ENCODE assay signal across 24 cellular contexts in genomic region chr16:31085371-31085770, GRCh38. TPM values are rescaled to one million over a fixed set of nuclear protein-coding genes. Genes with fewer than 3 reads are reported as not detected.
DNase-seq lines count a peak whose midpoint lies in the region; ATAC-seq and TF ChIP-seq lines count a peak whose summit lies in the region.
"Had no signal": no experiment of that assay in that cellular context is flagged by ENCODE, and none has a peak within 500 bp of the region (broad histone marks: within the 10 kb centered on the region; RNA-seq: fewer than 3 reads in every experiment).

No MANE protein-coding gene starts in this region.

- no peaks in the 10 kb centered on the region for H3K27me3 Mint-ChIP-seq in activated naive CD8-positive, alpha-beta T cell treated with anti-CD3 and anti-CD28 coated beads for 36 hours
- no peaks in the 10 kb centered on the region for H3K27me3 Mint-ChIP-seq in activated naive CD8-positive, alpha-beta T cell treated with anti-CD3 and anti-CD28 coated beads, Interleukin-2, amount 50 U/mL, for 24 hours
- no peaks in the 10 kb centered on the region for H3K27me3 Mint-ChIP-seq in activated T-helper 17 cell treated with anti-CD3 and anti-CD28 coated beads, Interleukin-2, amount 50 U/mL, for 72 hours
- H3K27me3 Mint-ChIP-seq: CD8-positive, alpha-beta memory T cell; natural killer cell treated with Interleukin-12 subunit alpha and Interleukin-12 subunit beta and Interleukin-15 and Interleukin-18, amount 100 ng/mL, for 72 hours had no signal

- H3K36me3 Mint-ChIP-seq in activated naive CD8-positive, alpha-beta T cell treated with anti-CD3 and anti-CD28 coated beads for 36 hours = peaks cover 2% of the 10 kb centered on the region
- peaks cover 6% of the 10 kb centered on the region for H3K36me3 Mint-ChIP-seq in activated naive CD8-positive, alpha-beta T cell treated with anti-CD3 and anti-CD28 coated beads, Interleukin-2, amount 50 U/mL, for 24 hours (ENCODE audit: low read depth)
- H3K36me3 Mint-ChIP-seq in activated T-helper 17 cell treated with anti-CD3 and anti-CD28 coated beads, Interleukin-2, amount 50 U/mL, for 72 hours (ENCODE audit: low read depth) = peaks cover 37% of the 10 kb centered on the region
- H3K36me3 Mint-ChIP-seq in stimulated activated effector memory CD8-positive, alpha-beta T cell treated with anti-CD3 and anti-CD28 coated beads, Interleukin-12 subunit alpha, Interleukin-12 subunit beta, amount 100 ng/mL, for 72 hours = peaks cover 66% of the 10 kb centered on the region
- H3K36me3 Mint-ChIP-seq: natural killer cell treated with Interleukin-12 subunit alpha and Interleukin-12 subunit beta and Interleukin-15 and Interleukin-18, amount 100 ng/mL, for 72 hours had no signal

- no peak for DNase-seq in activated naive CD8-positive, alpha-beta T cell treated with anti-CD3 and anti-CD28 coated beads for 36 hours
- no peak for DNase-seq in activated naive CD8-positive, alpha-beta T cell treated with anti-CD3 and anti-CD28 coated beads, Interleukin-2, amount 50 U/mL, for 24 hours
- no peak for DNase-seq in foreskin keratinocyte
- DNase-seq in stimulated activated effector memory CD8-positive, alpha-beta T cell treated with anti-CD3 and anti-CD28 coated beads, Interleukin-12 subunit alpha, Interleukin-12 subunit beta, amount 100 ng/mL, for 72 hours (ENCODE audit: low spot score in 2 of 2) = no peak
- no peak for DNase-seq in tibial nerve (ENCODE audit: low spot score in 2 of 2)
- DNase-seq: activated CD4-positive, alpha-beta T cell treated with anti-CD3 and anti-CD28 coated beads, Interleukin-2, amount 50 U/mL, for 1 hour; activated CD8-positive, alpha-beta memory T cell treated with anti-CD3 and anti-CD28 coated beads, Interleukin-2, amount 50 U/mL, for 4 hours; GF-D8; IMR-90; left ventricle myocardium superior; NCI-H1092 treated with DMSO at 0.1 percent for 48 hours; NCI-H1930; NCI-H2227 treated with DMSO at 0.1 percent for 48 hours had no signal

- H3K9me3 ChIP-seq in tibial nerve = no peaks in the 10 kb centered on the region
- H3K9me3 ChIP-seq: A549, right lobe of liver had no signal

- no peak overlapping the region for H3K4me3 Mint-ChIP-seq in activated naive CD8-positive, alpha-beta T cell treated with anti-CD3 and anti-CD28 coated beads for 36 hours
- no peak overlapping the region for H3K4me3 Mint-ChIP-seq in activated naive CD8-positive, alpha-beta T cell treated with anti-CD3 and anti-CD28 coated beads, Interleukin-2, amount 50 U/mL, for 24 hours
- H3K4me3 Mint-ChIP-seq in activated T-helper 17 cell treated with anti-CD3 and anti-CD28 coated beads, Interleukin-2, amount 50 U/mL, for 72 hours = no peak overlapping the region
- H3K4me3 Mint-ChIP-seq in stimulated activated effector memory CD8-positive, alpha-beta T cell treated with anti-CD3 and anti-CD28 coated beads, Interleukin-12 subunit alpha, Interleukin-12 subunit beta, amount 100 ng/mL, for 72 hours = no peak overlapping the region
- H3K4me3 Mint-ChIP-seq: CD8-positive, alpha-beta memory T cell; GM23338; mesothelial cell of epicardium; natural killer cell treated with Interleukin-12 subunit alpha and Interleukin-12 subunit beta and Interleukin-15 and Interleukin-18, amount 100 ng/mL, for 72 hours; T-helper 2 cell treated with Interferon-gamma antibody and Interleukin-4, amounts not matched to agents 5 μg/mL and 100 μg/mL, for 36 hours had no signal

- peaks cover 7% of the 10 kb centered on the region for H3K4me1 Mint-ChIP-seq in activated naive CD8-positive, alpha-beta T cell treated with anti-CD3 and anti-CD28 coated beads for 36 hours
- peaks cover 2% of the 10 kb centered on the region for H3K4me1 Mint-ChIP-seq in activated naive CD8-positive, alpha-beta T cell treated with anti-CD3 and anti-CD28 coated beads, Interleukin-2, amount 50 U/mL, for 24 hours
- H3K4me1 Mint-ChIP-seq in activated T-helper 17 cell treated with anti-CD3 and anti-CD28 coated beads, Interleukin-2, amount 50 U/mL, for 72 hours = no peaks in the 10 kb centered on the region
- peaks cover 35% of the 10 kb centered on the region for H3K4me1 Mint-ChIP-seq in stimulated activated effector memory CD8-positive, alpha-beta T cell treated with anti-CD3 and anti-CD28 coated beads, Interleukin-12 subunit alpha, Interleukin-12 subunit beta, amount 100 ng/mL, for 72 hours
- H3K4me1 Mint-ChIP-seq: mesothelial cell of epicardium had no signal

- H3K9me3 Mint-ChIP-seq in activated naive CD8-positive, alpha-beta T cell treated with anti-CD3 and anti-CD28 coated beads for 36 hours = no peaks in the 10 kb centered on the region
- H3K9me3 Mint-ChIP-seq in activated naive CD8-positive, alpha-beta T cell treated with anti-CD3 and anti-CD28 coated beads, Interleukin-2, amount 50 U/mL, for 24 hours = no peaks in the 10 kb centered on the region
- H3K9me3 Mint-ChIP-seq in activated T-helper 17 cell treated with anti-CD3 and anti-CD28 coated beads, Interleukin-2, amount 50 U/mL, for 72 hours = no peaks in the 10 kb centered on the region
- H3K9me3 Mint-ChIP-seq in stimulated activated effector memory CD8-positive, alpha-beta T cell treated with anti-CD3 and anti-CD28 coated beads, Interleukin-12 subunit alpha, Interleukin-12 subunit beta, amount 100 ng/mL, for 72 hours = no peaks in the 10 kb centered on the region
- H3K9me3 Mint-ChIP-seq: CD8-positive, alpha-beta memory T cell; GM23338; mesothelial cell of epicardium; natural killer cell treated with Interleukin-12 subunit alpha and Interleukin-12 subunit beta and Interleukin-15 and Interleukin-18, amount 100 ng/mL, for 72 hours; T-helper 2 cell treated with Interferon-gamma antibody and Interleukin-4, amounts not matched to agents 5 μg/mL and 100 μg/mL, for 36 hours had no signal

- no peak for TF ChIP-seq CTCF in foreskin keratinocyte (conservative IDR thresholded peaks at IDR 0.05)
- TF ChIP-seq CTCF in tibial nerve (IDR thresholded peaks at IDR 0.05) = no peak

- H3K27me3 ChIP-seq in foreskin keratinocyte = no peaks in the 10 kb centered on the region
- H3K27me3 ChIP-seq in tibial nerve = no peaks in the 10 kb centered on the region
- H3K27me3 ChIP-seq: right lobe of liver had no signal

- no peak overlapping the region for H3K4me3 ChIP-seq in tibial nerve
- H3K4me3 ChIP-seq: A549, coronary artery, GM23338, right lobe of liver had no signal

- ATAC-seq in activated naive CD8-positive, alpha-beta T cell treated with anti-CD3 and anti-CD28 coated beads, Interleukin-2, amount 50 U/mL, for 24 hours = no peak
- ATAC-seq in activated T-helper 17 cell treated with anti-CD3 and anti-CD28 coated beads, Interleukin-2, amount 50 U/mL, for 72 hours (replicated peaks) = no peak
- ATAC-seq in foreskin keratinocyte (peak; percentile 24), GM19328 (IDR thresholded peaks at IDR 0.05; ENCODE audit: unreplicated experiment) (no peak), HG02885 (IDR thresholded peaks at IDR 0.05; ENCODE audit: poor library complexity, unreplicated experiment) (no peak)
- no peak for ATAC-seq in stimulated activated effector memory CD8-positive, alpha-beta T cell treated with anti-CD3 and anti-CD28 coated beads, Interleukin-12 subunit alpha, Interleukin-12 subunit beta, amount 100 ng/mL, for 72 hours
- ATAC-seq: GM23338, left ventricle myocardium superior had no signal

- H3K27ac ChIP-seq in foreskin keratinocyte (no peak overlapping the region), tibial nerve (no peak overlapping the region)
- H3K27ac ChIP-seq: A549, coronary artery, right lobe of liver had no signal

- H3K4me1 ChIP-seq in foreskin keratinocyte (no peaks in the 10 kb centered on the region), tibial nerve (peaks cover 0 to 25% (median 0%) of the 10 kb centered on the region in 4 donors)
- H3K4me1 ChIP-seq: A549, right lobe of liver had no signal

- peaks cover 0 to 98% (median 0%) of the 10 kb centered on the region in 3 donors for H3K36me3 ChIP-seq in tibial nerve

- 82 to 86% methylated on average over 8 of the region's 8 CpGs for WGBS in tibial nerve, 2 donors

- no peak for TF ChIP-seq EP300 in tibial nerve (IDR thresholded peaks at IDR 0.05)

- no peak for TF ChIP-seq POLR2A in tibial nerve (IDR thresholded peaks at IDR 0.05)

- H3K27ac Mint-ChIP-seq in activated naive CD8-positive, alpha-beta T cell treated with anti-CD3 and anti-CD28 coated beads for 36 hours = peak overlapping the region; percentile 45
- no peak overlapping the region for H3K27ac Mint-ChIP-seq in activated naive CD8-positive, alpha-beta T cell treated with anti-CD3 and anti-CD28 coated beads, Interleukin-2, amount 50 U/mL, for 24 hours
- H3K27ac Mint-ChIP-seq in activated T-helper 17 cell treated with anti-CD3 and anti-CD28 coated beads, Interleukin-2, amount 50 U/mL, for 72 hours = peak overlapping the region; percentile 48
- peak overlapping the region; percentile 82 for H3K27ac Mint-ChIP-seq in stimulated activated effector memory CD8-positive, alpha-beta T cell treated with anti-CD3 and anti-CD28 coated beads, Interleukin-12 subunit alpha, Interleukin-12 subunit beta, amount 100 ng/mL, for 72 hours
- H3K27ac Mint-ChIP-seq: GM23338; mesothelial cell of epicardium; natural killer cell treated with Interleukin-12 subunit alpha and Interleukin-12 subunit beta and Interleukin-15 and Interleukin-18, amount 100 ng/mL, for 72 hours; T-helper 2 cell treated with Interferon-gamma antibody and Interleukin-4, amounts not matched to agents 5 μg/mL and 100 μg/mL, for 36 hours had no signal

RNA-seq across cellular contexts. Expression of gene PRSS53, which starts 3.4 kb away (rescaled TPM):
- 1 to 10 TPM; 3.0 to 3.1 TPM for total RNA-seq in activated naive CD8-positive, alpha-beta T cell treated with anti-CD3 and anti-CD28 coated beads for 36 hours
- total RNA-seq in activated T-helper 17 cell treated with anti-CD3 and anti-CD28 coated beads, Interleukin-2, amount 50 U/mL, for 72 hours = 10 to 100 TPM in 1 of 2 donors, 1 to 10 TPM in 1; 4.5 to 17.3 TPM
- total RNA-seq in foreskin keratinocyte (1.1 and 1.4 TPM in 2 replicates), tibial nerve (1 to 10 TPM; 1.3 to 5.4 (median 3.1) TPM)
- 1.8 and 2.1 TPM in 2 replicates for polyA plus RNA-seq in foreskin keratinocyte

RNA-seq across cellular contexts. Expression of gene VKORC1, which starts 9.2 kb away (rescaled TPM):
- 10 to 100 TPM; 57.9 to 61.3 TPM for total RNA-seq in activated naive CD8-positive, alpha-beta T cell treated with anti-CD3 and anti-CD28 coated beads for 36 hours
- 100 to 1,000 TPM in 1 of 2 donors, 10 to 100 TPM in 1; 75.3 to 107 TPM for total RNA-seq in activated T-helper 17 cell treated with anti-CD3 and anti-CD28 coated beads, Interleukin-2, amount 50 U/mL, for 72 hours
- total RNA-seq in foreskin keratinocyte (82.5 and 85.9 TPM in 2 replicates), tibial nerve (100 to 1,000 TPM; 114 to 180 (median 136) TPM)
- 122 and 129 TPM in 2 replicates for polyA plus RNA-seq in foreskin keratinocyte

RNA-seq across cellular contexts. Expression of gene ZNF646, which starts 11.1 kb away (rescaled TPM):
- 10 to 100 TPM; 20.0 to 21.8 TPM for total RNA-seq in activated naive CD8-positive, alpha-beta T cell treated with anti-CD3 and anti-CD28 coated beads for 36 hours
- 10 to 100 TPM; 19.6 to 29.7 TPM for total RNA-seq in activated T-helper 17 cell treated with anti-CD3 and anti-CD28 coated beads, Interleukin-2, amount 50 U/mL, for 72 hours
- total RNA-seq in foreskin keratinocyte = 11.0 and 12.2 TPM in 2 replicates
- polyA plus RNA-seq in foreskin keratinocyte = 2.5 TPM in 2 replicates
- total RNA-seq in tibial nerve = 10 to 100 TPM; 13.4 to 22.5 (median 20.0) TPM

RNA-seq across cellular contexts. Expression of gene ZNF668, which starts 11.3 kb away (rescaled TPM):
- total RNA-seq in activated naive CD8-positive, alpha-beta T cell treated with anti-CD3 and anti-CD28 coated beads for 36 hours = 10 to 100 TPM; 17.3 to 18.5 TPM
- 10 to 100 TPM; 15.1 to 19.4 TPM for total RNA-seq in activated T-helper 17 cell treated with anti-CD3 and anti-CD28 coated beads, Interleukin-2, amount 50 U/mL, for 72 hours
- total RNA-seq in foreskin keratinocyte = 11.9 and 12.6 TPM in 2 replicates
- 10.9 and 11.9 TPM in 2 replicates for polyA plus RNA-seq in foreskin keratinocyte
- 10 to 100 TPM; 15.5 to 20.3 (median 16.7) TPM for total RNA-seq in tibial nerve

RNA-seq across cellular contexts. Expression of gene BCKDK, which starts 22.8 kb away (rescaled TPM):
- 10 to 100 TPM; 45.5 to 49.3 TPM for total RNA-seq in activated naive CD8-positive, alpha-beta T cell treated with anti-CD3 and anti-CD28 coated beads for 36 hours
- 10 to 100 TPM; 48.6 to 98.3 TPM for total RNA-seq in activated T-helper 17 cell treated with anti-CD3 and anti-CD28 coated beads, Interleukin-2, amount 50 U/mL, for 72 hours
- total RNA-seq in foreskin keratinocyte (41.1 and 41.9 TPM in 2 replicates), tibial nerve (10 to 100 TPM; 37.9 to 53.4 (median 45.6) TPM)
- 58.7 and 60.3 TPM in 2 replicates for polyA plus RNA-seq in foreskin keratinocyte
